7 cellular contexts compared by ENCODE assay signal in the genomic region with DNA sequence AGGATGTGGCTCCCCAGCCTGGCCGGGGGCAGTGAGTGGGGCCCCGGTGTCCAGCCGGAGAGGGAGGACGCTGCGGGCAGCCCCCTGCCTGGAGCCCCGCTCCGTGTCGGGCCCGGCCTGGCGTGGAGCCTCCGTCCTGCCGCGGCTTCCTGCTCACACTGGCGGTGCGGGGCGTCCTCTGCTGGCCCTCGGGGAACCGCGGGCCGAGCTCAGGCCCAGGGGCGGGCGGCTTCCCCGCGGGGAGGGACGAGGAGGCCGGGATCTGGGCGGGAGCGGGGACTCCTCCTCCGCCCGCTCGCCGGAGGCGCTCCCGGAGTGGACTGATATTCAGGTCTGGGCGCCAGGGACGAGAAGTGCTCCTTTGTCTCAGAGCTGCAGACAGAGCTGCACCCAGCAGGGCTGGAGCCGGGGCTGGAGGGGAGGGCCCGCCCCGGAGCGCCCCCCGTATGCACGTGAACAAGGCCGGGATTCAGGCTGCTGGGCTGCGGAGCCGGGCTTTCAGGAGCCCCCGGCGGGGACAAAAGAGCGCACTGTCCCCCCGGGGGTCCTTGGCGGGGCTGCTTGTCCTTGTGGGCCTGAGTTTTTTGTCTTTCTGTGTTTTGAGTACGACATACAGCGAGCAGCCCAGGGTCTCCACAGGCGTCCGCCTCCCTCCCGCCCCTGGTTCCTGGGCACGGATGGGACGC. TPM values are rescaled to one million over a fixed set of nuclear protein-coding genes. Genes with fewer than 3 reads are reported as not detected.
DNase-seq lines count a peak whose midpoint lies in the region; TF ChIP-seq lines count a peak whose summit lies in the region.

No MANE protein-coding gene starts in this region.

- H3K36me3 Mint-ChIP-seq in osteocyte (ENCODE audit: unreplicated experiment): no peaks in the 10 kb centered on the region

- intact Hi-C loops in left ventricle myocardium inferior (cut with micrococcal nuclease): no loop called here

- no peaks in the 10 kb centered on the region for H3K9me3 Mint-ChIP-seq in osteocyte (ENCODE audit: unreplicated experiment)

- H3K36me3 ChIP-seq in HEK293 (ENCODE audit: control insufficient read depth in 2 of 2, insufficient read depth in 1 of 2, low read length in 2 of 2) (no peaks in the 10 kb centered on the region), left ventricle myocardium inferior (no peaks in the 10 kb centered on the region)

- in situ Hi-C loops in astrocyte of the cerebellum (cut with HindIII; ENCODE audit: low sequenced_read_pairs): no loop called here

- H3K4me1 Mint-ChIP-seq in osteocyte (ENCODE audit: unreplicated experiment): peaks cover 12% of the 10 kb centered on the region

- no peak overlapping the region for H3K27ac ChIP-seq in HEK293 (ENCODE audit: extremely low read depth, low read depth, low read length)
- peak overlapping the region; percentile 74 for H3K27ac ChIP-seq in left ventricle myocardium inferior (replicated peaks)

- CTCF ChIA-PET in HEK293 (lab: Yijun Ruan, JAX): interaction anchor here (0.6 to 1.1 kb wide), 8 partner anchors 10 to 725 kb away, joined by 3 to 7 read pairs (median 3); no protein-coding TSS in a partner anchor

- POLR2A ChIA-PET in HEK293 (lab: Yijun Ruan, JAX): interaction anchor here (0.6 to 2.3 kb wide), 2 partner anchors 17 to 100 kb away, joined by 3 to 7 read pairs; no protein-coding TSS in a partner anchor

- no peak overlapping the region for H3K27ac Mint-ChIP-seq in osteocyte (ENCODE audit: unreplicated experiment)

- TF ChIP-seq CTCF in HEK293 (tag by site-specific recombination; IDR thresholded peaks at IDR 0.05) (peak; percentile 81), astrocyte of the cerebellum (IDR thresholded peaks at IDR 0.05; ENCODE audit: low read depth, low read length, missing control alignments) (peak; percentile 65), left ventricle myocardium inferior (IDR thresholded peaks at IDR 0.05; ENCODE audit: borderline replicate concordance) (peak; percentile 71), osteocyte (IDR thresholded peaks at IDR 0.05) (peak; percentile 66)

- H3K27me3 ChIP-seq in left ventricle myocardium inferior (ENCODE audit: low read depth): peaks cover 92% of the 10 kb centered on the region

- H3K4me3 ChIP-seq in HEK293 (ENCODE audit: low read depth, low read length) (peak overlapping the region; percentile 31), astrocyte of the cerebellum (ENCODE audit: low read depth, low read length) (peak overlapping the region; percentile 45), left ventricle myocardium inferior (peak overlapping the region; percentile 68)

- peaks cover 18% of the 10 kb centered on the region for H3K27me3 Mint-ChIP-seq in osteocyte (ENCODE audit: unreplicated experiment)

- H3K4me3 Mint-ChIP-seq in osteocyte (ENCODE audit: unreplicated experiment): peak overlapping the region; percentile 67

- DNase-seq in Daoy (ENCODE audit: low read depth): peak; percentile 93
- peak; percentile 67 for DNase-seq in NOMO-1 treated with dmso at 0.1 percent for 144 hours (lab: John Stamatoyannopoulos, UW; ENCODE audit: unreplicated experiment)
- peak; percentile 28 for DNase-seq in astrocyte of the cerebellum (ENCODE audit: low read depth)
- DNase-seq in left ventricle myocardium inferior: peak; percentile 86
- peak; percentile 91 for DNase-seq in osteocyte (ENCODE audit: extremely low spot score, unreplicated experiment)
- DNase-seq in effector CD4-positive, alpha-beta T cell: no peak

- H3K9me3 ChIP-seq in HEK293 (ENCODE audit: control insufficient read depth, insufficient read depth, low read depth, low read length) (no peaks in the 10 kb centered on the region), left ventricle myocardium inferior (replicated peaks) (no peaks in the 10 kb centered on the region)

- H3K4me1 ChIP-seq in HEK293 (ENCODE audit: control insufficient read depth, insufficient read depth, low read length) (peaks cover 6% of the 10 kb centered on the region; the same call in 1 of the 2 replicates), left ventricle myocardium inferior (peaks cover 42% of the 10 kb centered on the region)

TF ChIP-seq in HEK293, 187 proteins besides CTCF, POLR2A, EP300 and RAD21 (continues in another document):
- TF ChIP-seq MEIS1 (CRISPR knock-in tag; IDR thresholded peaks at IDR 0.05; ENCODE audit: borderline replicate concordance) (no peak), MZF1 (tag by site-specific recombination; IDR thresholded peaks at IDR 0.05; ENCODE audit: borderline replicate concordance) (no peak), ZNF561 (tag by site-specific recombination; IDR thresholded peaks at IDR 0.05; ENCODE audit: borderline replicate concordance) (peak; percentile 58; the same call in 1 of the 2 replicates), ZNF624 (tag by site-specific recombination; IDR thresholded peaks at IDR 0.05) (no peak), ZNF510 (tag by site-specific recombination; IDR thresholded peaks at IDR 0.05; ENCODE audit: insufficient replicate concordance) (no peak), ZNF488 (tag by site-specific recombination; IDR thresholded peaks at IDR 0.05) (no peak), OSR2 (tag by site-specific recombination; IDR thresholded peaks at IDR 0.05) (peak; percentile 7; the same call in 1 of the 2 replicates), ZNF174 (tag by site-specific recombination; IDR thresholded peaks at IDR 0.05) (no peak), PRDM10 (tag by site-specific recombination; IDR thresholded peaks at IDR 0.05) (peak; percentile 35; the same call in 1 of the 2 replicates), ZSCAN30 (tag by site-specific recombination; IDR thresholded peaks at IDR 0.05) (0 out of 2 replicates have a peak, but pooled peaks have one; percentile 44)
- TF ChIP-seq, protein P1, sequence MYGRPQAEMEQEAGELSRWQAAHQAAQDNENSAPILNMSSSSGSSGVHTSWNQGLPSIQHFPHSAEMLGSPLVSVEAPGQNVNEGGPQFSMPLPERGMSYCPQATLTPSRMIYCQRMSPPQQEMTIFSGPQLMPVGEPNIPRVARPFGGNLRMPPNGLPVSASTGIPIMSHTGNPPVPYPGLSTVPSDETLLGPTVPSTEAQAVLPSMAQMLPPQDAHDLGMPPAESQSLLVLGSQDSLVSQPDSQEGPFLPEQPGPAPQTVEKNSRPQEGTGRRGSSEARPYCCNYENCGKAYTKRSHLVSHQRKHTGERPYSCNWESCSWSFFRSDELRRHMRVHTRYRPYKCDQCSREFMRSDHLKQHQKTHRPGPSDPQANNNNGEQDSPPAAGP (tag by site-specific recombination; IDR thresholded peaks at IDR 0.05): peak; percentile 66

RNA-seq across cellular contexts. Expression of gene MMP17, which starts 2.3 kb away (rescaled TPM):
- total RNA-seq in Daoy (2014; rRNA removed; shearing (Covaris generic)): 3.1 and 11.4 TPM in 2 replicates
- 0.77 TPM for total RNA-seq in left ventricle myocardium inferior
- total RNA-seq in osteocyte: 1.7 and 2.9 TPM in 2 replicates
